Comparison of ENCODE assay signal across 14 cellular contexts in genomic region chr7:150875791-150876190, GRCh38. TPM values are rescaled to one million over a fixed set of nuclear protein-coding genes. Genes with fewer than 3 reads are reported as not detected.
DNase-seq lines count a peak whose midpoint lies in the region; ATAC-seq and TF ChIP-seq lines count a peak whose summit lies in the region.
"Had no signal": no experiment of that assay in that cellular context is flagged by ENCODE, and none has a peak within 500 bp of the region (broad histone marks: within the 10 kb centered on the region; RNA-seq: fewer than 3 reads in every experiment).

No MANE protein-coding gene starts in this region.

- H3K27me3 ChIP-seq in OCI-LY3 (ENCODE audit: low read depth, low read length), result no peaks in the 10 kb centered on the region

- H3K79me2 ChIP-seq in OCI-LY3 (ENCODE audit: low read length), result no peaks in the 10 kb centered on the region

- H3K36me3 Mint-ChIP-seq in Calu3 (ENCODE audit: insufficient read depth, unreplicated experiment), result no peaks in the 10 kb centered on the region

- 0 out of 2 replicates have a peak overlapping the region, but pooled peaks have one; percentile 59 for H3K4me2 ChIP-seq in OCI-LY3 (ENCODE audit: low read length)

- no peak overlapping the region for H3K9ac ChIP-seq in OCI-LY3 (ENCODE audit: low read length)

- H3K9me3 ChIP-seq in OCI-LY3 (ENCODE audit: insufficient read depth, low read length), result peaks cover 18% of the 10 kb centered on the region

- no peak overlapping the region for H3K4me3 ChIP-seq in OCI-LY3 (ENCODE audit: low read length)
- no peak overlapping the region for H3K4me3 ChIP-seq in fibroblast of mammary gland (ENCODE audit: control insufficient read depth, low read depth, low read length)

- no peak overlapping the region for H3K27ac ChIP-seq in OCI-LY3 (ENCODE audit: low read length)

- H4K20me1 ChIP-seq in OCI-LY3 (ENCODE audit: insufficient read depth, low read length), result no peaks in the 10 kb centered on the region

- H3K4me3 Mint-ChIP-seq in Calu3 (ENCODE audit: low read depth, unreplicated experiment), result no peak overlapping the region
- H3K4me3 Mint-ChIP-seq: naive B cell had no signal

- peaks cover 28% of the 10 kb centered on the region for H3K4me1 ChIP-seq in OCI-LY3 (ENCODE audit: low read length)

- H3K27ac Mint-ChIP-seq in Calu3 (ENCODE audit: unreplicated experiment), result no peak overlapping the region
- H3K27ac Mint-ChIP-seq: naive B cell had no signal

- TF ChIP-seq CTCF in Calu3 (IDR thresholded peaks at IDR 0.05; ENCODE audit: unreplicated experiment) (peak; percentile 11), GM12873 (IDR thresholded peaks at IDR 0.05; ENCODE audit: insufficient read depth, low read depth, low read length, missing control alignments) (peak; percentile 42), OCI-LY3 (IDR thresholded peaks at IDR 0.05; ENCODE audit: low read depth, low read length) (peak; percentile 43), fibroblast of mammary gland (conservative IDR thresholded peaks at IDR 0.05; ENCODE audit: control insufficient read depth, insufficient read depth, low read depth, low read length) (peak; percentile 7)

- H3K9me3 Mint-ChIP-seq in Calu3 (ENCODE audit: low read depth, unreplicated experiment), result peaks cover 3% of the 10 kb centered on the region

- CTCF ChIA-PET in Calu3 (lab: Charles Lee), result interaction anchor here (0.5 to 1.5 kb wide), 6 partner anchors 8 to 134 kb away, joined by 3 to 4 read pairs (median 4); no protein-coding TSS in a partner anchor

- ATAC-seq in GM21381 (IDR thresholded peaks at IDR 0.05; ENCODE audit: unreplicated experiment) (no peak), GM21515 (IDR thresholded peaks at IDR 0.05; ENCODE audit: unreplicated experiment) (no peak)
- ATAC-seq in activated CD4-positive, CD25-positive, alpha-beta regulatory T cell treated with anti-CD3 and anti-CD28 coated beads, Interleukin-2, amount 50 U/mL, for 24 hours, result no peak

- H2AFZ ChIP-seq in OCI-LY3 (ENCODE audit: low read depth, low read length), result no peak overlapping the region

- peaks cover 12% of the 10 kb centered on the region for H3K4me1 Mint-ChIP-seq in Calu3 (ENCODE audit: low read depth, unreplicated experiment)

- H3K27me3 Mint-ChIP-seq in Calu3 (ENCODE audit: unreplicated experiment), result no peaks in the 10 kb centered on the region

- H3K36me3 ChIP-seq in OCI-LY3 (replicated peaks; ENCODE audit: low read depth, low read length), result peaks cover 9% of the 10 kb centered on the region

- BruUV-seq in Calu3 (replicated peaks; lab: Mats Ljungman, UMichigan), result no TSS peak

- intact Hi-C loops in Calu3 (cut with micrococcal nuclease; ENCODE audit: unreplicated experiment), result loop anchor here (5.0 kb wide), 1 partner anchor 428 kb away; no protein-coding TSS in a partner anchor

- DNase-seq in Calu3 (no peak), fibroblast of mammary gland (ENCODE audit: low read depth) (peak; percentile 34)
- DNase-seq: activated CD8-positive, alpha-beta memory T cell treated with anti-CD3 and anti-CD28 coated beads, Interleukin-2, amount 50 U/mL, for 4 hours; anterior cingulate cortex; naive B cell; NCI-H510A treated with DMSO at 0.1 percent for 48 hours; stimulated activated CD4-positive, alpha-beta T cell treated with anti-CD3 and anti-CD28 coated beads, Interleukin-12 subunit alpha, Interleukin-12 subunit beta, amount 100 ng/mL, for 4 hours had no signal

RNA-seq across cellular contexts. Expression of gene AOC1, which starts 23.5 kb away (rescaled TPM):
- 1.2 and 1.8 TPM in 2 replicates for total RNA-seq in Calu3 (2022)
- total RNA-seq: HT1080; T-helper 2 cell treated with Interferon-gamma antibody and Interleukin-4, amounts not matched to agents 100 ng/mL and 5 ng/mL, for 36 hours had no signal
